In genomic region chr3:196162679-196163078, GRCh38 we compare ENCODE assay signal across 31 cellular contexts. TPM values are rescaled to one million over a fixed set of nuclear protein-coding genes. Genes with fewer than 3 reads are reported as not detected.
DNase-seq lines count a peak whose midpoint lies in the region; ATAC-seq and TF ChIP-seq lines count a peak whose summit lies in the region.
"Had no signal": no experiment of that assay in that cellular context is flagged by ENCODE, and none has a peak within 500 bp of the region (broad histone marks: within the 10 kb centered on the region; RNA-seq: fewer than 3 reads in every experiment).

No MANE protein-coding gene starts in this region.

- peaks cover 10% of the 10 kb centered on the region for H3K9me3 ChIP-seq in trophoblast cell (ENCODE audit: insufficient read depth, low read depth, low read length)
- H3K9me3 ChIP-seq: A549, Caco-2, HAP-1, SJCRH30 had no signal

- no peaks in the 10 kb centered on the region for H3K79me1 ChIP-seq in trophoblast cell (ENCODE audit: low read length)

- H3K4me1 Mint-ChIP-seq in stimulated activated naive CD8-positive, alpha-beta T cell treated with anti-CD3 and anti-CD28 coated beads, Interleukin-15, Interleukin-2, amounts not matched to agents 100 ng/mL and 50 ng/mL, for 24 hours (ENCODE audit: low read depth): peaks cover 34% of the 10 kb centered on the region
- H3K4me1 Mint-ChIP-seq in chondrocyte (ENCODE audit: low read depth): no peaks in the 10 kb centered on the region
- peaks cover 26% of the 10 kb centered on the region for H3K4me1 Mint-ChIP-seq in activated T-cell treated with anti-CD3 and anti-CD28 coated beads, Interleukin-2, amount 50 U/mL, for 24 hours (ENCODE audit: low read depth)

- no peak overlapping the region for H2AK5ac ChIP-seq in trophoblast cell (ENCODE audit: low read length)

- no peak overlapping the region for H3K4me3 Mint-ChIP-seq in stimulated activated naive CD8-positive, alpha-beta T cell treated with anti-CD3 and anti-CD28 coated beads, Interleukin-15, Interleukin-2, amounts not matched to agents 100 ng/mL and 50 ng/mL, for 24 hours
- no peak overlapping the region for H3K4me3 Mint-ChIP-seq in chondrocyte (ENCODE audit: unreplicated experiment)
- no peak overlapping the region for H3K4me3 Mint-ChIP-seq in activated T-cell treated with anti-CD3 and anti-CD28 coated beads, Interleukin-2, amount 50 U/mL, for 24 hours
- H3K4me3 Mint-ChIP-seq: CD8-positive, alpha-beta T cell; HFFc6 had no signal

- no peak for DNase-seq in stimulated activated naive CD8-positive, alpha-beta T cell treated with anti-CD3 and anti-CD28 coated beads, Interleukin-15, Interleukin-2, amounts not matched to agents 100 U/mL and 50 U/mL, for 24 hours
- DNase-seq in chondrocyte (ENCODE audit: low spot score) (peak; percentile 37), trophoblast cell (no peak), hypothalamus (lab: John Stamatoyannopoulos, UW) (no peak)
- no peak for DNase-seq in activated T-cell treated with anti-CD3 and anti-CD28 coated beads, Interleukin-2, amount 50 U/mL, for 24 hours
- DNase-seq: AML-193; C1 segment of cervical spinal cord; Caco-2; CD8-positive, alpha-beta T cell; DMS 273 treated with DMSO at 0.1 percent for 48 hours; GM23248; HFFc6; Kasumi-1; NCI-H1105; NCI-H1436 treated with DMSO at 0.1 percent for 48 hours; NCI-H187 treated with DMSO at 0.1 percent for 48 hours; NCI-H446; NCI-H524 treated with DMSO at 0.1 percent for 48 hours; NCI-H82; NK-92 treated with Interleukin-12 subunit alpha and Interleukin-12 subunit beta, amount 100 ng/mL, for 24 hours; PC-9; SJCRH30 had no signal

- no peak overlapping the region for H3K14ac ChIP-seq in trophoblast cell (ENCODE audit: low read length)

- no peak overlapping the region for H4K8ac ChIP-seq in trophoblast cell (ENCODE audit: low read depth, low read length)

- H3K9ac ChIP-seq in trophoblast cell (ENCODE audit: low read length): no peak overlapping the region
- H3K9ac ChIP-seq: GM23248 had no signal

- no peak for ATAC-seq in stimulated activated naive CD8-positive, alpha-beta T cell treated with anti-CD3 and anti-CD28 coated beads, Interleukin-15, Interleukin-2, amounts not matched to agents 100 U/mL and 50 U/mL, for 24 hours
- ATAC-seq in HG02642 (IDR thresholded peaks at IDR 0.05; ENCODE audit: poor library complexity, unreplicated experiment): no peak
- ATAC-seq: A549; CD8-positive, alpha-beta T cell; Right ventricle myocardium inferior; SK-N-SH treated with all-trans-retinoic acid at 6 μM for 48 hours had no signal

- H3K27me3 Mint-ChIP-seq in stimulated activated naive CD8-positive, alpha-beta T cell treated with anti-CD3 and anti-CD28 coated beads, Interleukin-15, Interleukin-2, amounts not matched to agents 100 ng/mL and 50 ng/mL, for 24 hours: no peaks in the 10 kb centered on the region
- H3K27me3 Mint-ChIP-seq in chondrocyte (ENCODE audit: low read depth): no peaks in the 10 kb centered on the region
- no peaks in the 10 kb centered on the region for H3K27me3 Mint-ChIP-seq in activated T-cell treated with anti-CD3 and anti-CD28 coated beads, Interleukin-2, amount 50 U/mL, for 24 hours

- TF ChIP-seq CTCF in chondrocyte (IDR thresholded peaks at IDR 0.05): no peak

- H3K36me3 Mint-ChIP-seq in stimulated activated naive CD8-positive, alpha-beta T cell treated with anti-CD3 and anti-CD28 coated beads, Interleukin-15, Interleukin-2, amounts not matched to agents 100 ng/mL and 50 ng/mL, for 24 hours (ENCODE audit: low read depth): no peaks in the 10 kb centered on the region
- H3K36me3 Mint-ChIP-seq in chondrocyte (ENCODE audit: low read depth): no peaks in the 10 kb centered on the region
- H3K36me3 Mint-ChIP-seq in activated T-cell treated with anti-CD3 and anti-CD28 coated beads, Interleukin-2, amount 50 U/mL, for 24 hours (ENCODE audit: low read depth): no peaks in the 10 kb centered on the region
- H3K36me3 Mint-ChIP-seq: CD8-positive, alpha-beta T cell had no signal

- no peak overlapping the region for H2BK5ac ChIP-seq in trophoblast cell (ENCODE audit: low read depth, low read length, poor library complexity)

- peak overlapping the region; percentile 56 for H2BK12ac ChIP-seq in trophoblast cell (ENCODE audit: low read length)

- H3K23ac ChIP-seq in trophoblast cell (ENCODE audit: low read length): no peak overlapping the region

- no peak overlapping the region for H2BK120ac ChIP-seq in trophoblast cell (ENCODE audit: insufficient read depth, low read length, poor library complexity)

- no peaks in the 10 kb centered on the region for H3K79me2 ChIP-seq in trophoblast cell (ENCODE audit: control insufficient read depth, insufficient read depth, low read length, poor library complexity)

- no peak overlapping the region for H3K4ac ChIP-seq in trophoblast cell (ENCODE audit: low read depth, low read length)

- no peak overlapping the region for H4K91ac ChIP-seq in trophoblast cell (ENCODE audit: low read depth, low read length)

- H3K27ac ChIP-seq in trophoblast cell (ENCODE audit: low read depth, low read length): no peak overlapping the region
- H3K27ac ChIP-seq: A549, GM23248, PC-9, SJCRH30 had no signal

- no peaks in the 10 kb centered on the region for H3K27me3 ChIP-seq in trophoblast cell (ENCODE audit: insufficient read depth, low read length)
- H3K27me3 ChIP-seq: SJCRH30 had no signal

- H3K4me3 ChIP-seq in trophoblast cell (ENCODE audit: low read depth, low read length): no peak overlapping the region
- H3K4me3 ChIP-seq: A549, GM23248, HAP-1, K562, PC-9, SJCRH30 had no signal

- no CpG with 5 or more reads among the region's 9 CpGs for WGBS in trophoblast cell (ENCODE audit: extremely low coverage, insufficient coverage, insufficient read length)

- H3K9me3 Mint-ChIP-seq in stimulated activated naive CD8-positive, alpha-beta T cell treated with anti-CD3 and anti-CD28 coated beads, Interleukin-15, Interleukin-2, amounts not matched to agents 100 ng/mL and 50 ng/mL, for 24 hours: no peaks in the 10 kb centered on the region
- H3K9me3 Mint-ChIP-seq in chondrocyte (ENCODE audit: low read depth): no peaks in the 10 kb centered on the region
- no peaks in the 10 kb centered on the region for H3K9me3 Mint-ChIP-seq in activated T-cell treated with anti-CD3 and anti-CD28 coated beads, Interleukin-2, amount 50 U/mL, for 24 hours
- H3K9me3 Mint-ChIP-seq: CD8-positive, alpha-beta T cell; HFFc6 had no signal

- H4K12ac ChIP-seq in trophoblast cell (ENCODE audit: low read depth, low read length): no peak overlapping the region

- no peaks in the 10 kb centered on the region for H3K36me3 ChIP-seq in trophoblast cell (ENCODE audit: control insufficient read depth in 1 of 2, insufficient read depth in 2 of 2, low read length in 2 of 2)
- H3K36me3 ChIP-seq: HAP-1, SJCRH30 had no signal

- no peak overlapping the region for H2AFZ ChIP-seq in trophoblast cell (ENCODE audit: insufficient read depth, low read length, poor library complexity)
- H2AFZ ChIP-seq: GM23248, PC-9 had no signal

- H3K4me2 ChIP-seq in trophoblast cell (ENCODE audit: low read length): no peak overlapping the region
- H3K4me2 ChIP-seq: A549 had no signal

- H3K18ac ChIP-seq in trophoblast cell (ENCODE audit: low read length): no peak overlapping the region

- peak overlapping the region; percentile 26 for H3K27ac Mint-ChIP-seq in stimulated activated naive CD8-positive, alpha-beta T cell treated with anti-CD3 and anti-CD28 coated beads, Interleukin-15, Interleukin-2, amounts not matched to agents 100 ng/mL and 50 ng/mL, for 24 hours
- H3K27ac Mint-ChIP-seq in chondrocyte (ENCODE audit: unreplicated experiment): no peak overlapping the region
- H3K27ac Mint-ChIP-seq in activated T-cell treated with anti-CD3 and anti-CD28 coated beads, Interleukin-2, amount 50 U/mL, for 24 hours: no peak overlapping the region
- H3K27ac Mint-ChIP-seq: CD8-positive, alpha-beta T cell; HFFc6 had no signal

- H3K4me1 ChIP-seq in trophoblast cell (ENCODE audit: control insufficient read depth in 1 of 2, insufficient read depth in 2 of 2, low read length in 2 of 2): peaks cover 6 to 7% of the 10 kb centered on the region in 2 experiments
- H3K4me1 ChIP-seq: A549, Caco-2 had no signal

RNA-seq across cellular contexts. Expression of gene ZDHHC19, which starts 48.5 kb away (rescaled TPM):
- not detected in 3 replicates for total RNA-seq in chondrocyte
- 0.08 TPM in 1 of 2 replicates, not detected in the other for polyA plus RNA-seq in trophoblast cell (2013)
- total RNA-seq: Caco-2; CD8-positive, alpha-beta T cell; GM23248; HFFc6; M059J; PC-9; Right ventricle myocardium inferior; RPMI7951; SJCRH30 had no signal
- polyA plus RNA-seq: GM23248 had no signal

RNA-seq across cellular contexts. Expression of gene SLC51A, which starts 53.7 kb away (rescaled TPM):
- not detected in 3 replicates for total RNA-seq in chondrocyte
- 0.08 TPM in 1 of 2 replicates, not detected in the other for polyA plus RNA-seq in trophoblast cell (2013)
- total RNA-seq: Caco-2; CD8-positive, alpha-beta T cell; GM23248; HFFc6; K562; M059J; RPMI7951; SJCRH30 had no signal
- polyA plus RNA-seq: A549 had no signal
